Comparison of ENCODE assay signal across 17 cellular contexts in genomic region chr2:26707747-26708146, GRCh38. TPM values are rescaled to one million over a fixed set of nuclear protein-coding genes. Genes with fewer than 3 reads are reported as not detected.
"Had no signal": no experiment of that assay in that cellular context is flagged by ENCODE, and none has a peak within 500 bp of the region (broad histone marks: within the 10 kb centered on the region; RNA-seq: fewer than 3 reads in every experiment).

No MANE protein-coding gene starts in this region.

- H3K36me3 ChIP-seq: transverse colon, uterus had no signal

- H3K9me3 ChIP-seq: transverse colon, uterus had no signal

- H3K4me1 Mint-ChIP-seq: activated naive CD8-positive, alpha-beta T cell treated with anti-CD3 and anti-CD28 coated beads, Interleukin-2, amount 10 ng/mL, durations not matched to agents 7 days and 5 days; memory B cell had no signal

- H3K4me3 ChIP-seq: hepatocyte, transverse colon, uterus had no signal

- H2AFZ ChIP-seq: hepatocyte had no signal

- H3K27ac ChIP-seq: hepatocyte, transverse colon, uterus had no signal

- DNase-seq: activated CD4-positive, CD25-positive, alpha-beta regulatory T cell treated with anti-CD3 and anti-CD28 coated beads, Interleukin-2, amount 50 U/mL, for 72 hours; activated naive CD4-positive, alpha-beta T cell; activated naive CD8-positive, alpha-beta T cell treated with anti-CD3 and anti-CD28 coated beads, Interleukin-2, amount 10 ng/mL, durations not matched to agents 7 days and 5 days; activated T-cell treated with anti-CD3 and anti-CD28 coated beads, Interleukin-2, amount 50 U/mL, for 1 hour; effector CD4-positive, alpha-beta T cell; retina; stimulated activated CD4-positive, alpha-beta T cell treated with anti-CD3 and anti-CD28 coated beads, Interleukin-1b, Interleukin-23, amount 100 ng/mL, for 48 hours; T-helper 1 cell; transverse colon; uterus had no signal

- H3K9me3 Mint-ChIP-seq: activated naive CD8-positive, alpha-beta T cell treated with anti-CD3 and anti-CD28 coated beads, Interleukin-2, amount 10 ng/mL, durations not matched to agents 7 days and 5 days; activated T-helper 2 cell treated with anti-CD3 and anti-CD28 coated beads, Interferon-gamma antibody, Interleukin-2, Interleukin-4, amounts not matched to agents 10 μg/mL and 5 μg/mL and 100 μg/mL, durations not matched to agents 14 hours and 24 hours and 36 hours; dendritic cell treated with granulocyte-macrophage colony-stimulating factor and Interleukin-4, amounts not matched to agents 40 ng/mL and 50 ng/mL, for 4 days; memory B cell; neural crest cell; stimulated activated naive CD8-positive, alpha-beta T cell treated with anti-CD3 and anti-CD28 coated beads, Interleukin-15, Interleukin-2, amounts not matched to agents 100 ng/mL and 50 ng/mL, for 24 hours had no signal

- H3K4me3 Mint-ChIP-seq: activated naive CD8-positive, alpha-beta T cell treated with anti-CD3 and anti-CD28 coated beads, Interleukin-2, amount 10 ng/mL, durations not matched to agents 7 days and 5 days; dendritic cell treated with granulocyte-macrophage colony-stimulating factor and Interleukin-4, amounts not matched to agents 40 ng/mL and 50 ng/mL, for 4 days; memory B cell; neural crest cell; stimulated activated naive CD8-positive, alpha-beta T cell treated with anti-CD3 and anti-CD28 coated beads, Interleukin-15, Interleukin-2, amounts not matched to agents 100 ng/mL and 50 ng/mL, for 24 hours had no signal

- H3K4me1 ChIP-seq: uterus had no signal

- H3K4me2 ChIP-seq: hepatocyte had no signal

- H3K27ac Mint-ChIP-seq: activated naive CD8-positive, alpha-beta T cell treated with anti-CD3 and anti-CD28 coated beads, Interleukin-2, amount 10 ng/mL, durations not matched to agents 7 days and 5 days; activated T-helper 2 cell treated with anti-CD3 and anti-CD28 coated beads, Interferon-gamma antibody, Interleukin-2, Interleukin-4, amounts not matched to agents 10 μg/mL and 5 μg/mL and 100 μg/mL, durations not matched to agents 14 hours and 24 hours and 36 hours; dendritic cell treated with granulocyte-macrophage colony-stimulating factor and Interleukin-4, amounts not matched to agents 40 ng/mL and 50 ng/mL, for 4 days; memory B cell; progenitor cell of endocrine pancreas; stimulated activated naive CD8-positive, alpha-beta T cell treated with anti-CD3 and anti-CD28 coated beads, Interleukin-15, Interleukin-2, amounts not matched to agents 100 ng/mL and 50 ng/mL, for 24 hours had no signal

- H3K27me3 ChIP-seq: hepatocyte, transverse colon, uterus had no signal

- H3K36me3 Mint-ChIP-seq: activated naive CD8-positive, alpha-beta T cell treated with anti-CD3 and anti-CD28 coated beads, Interleukin-2, amount 10 ng/mL, durations not matched to agents 7 days and 5 days; memory B cell had no signal

RNA-seq across cellular contexts. Expression of gene KCNK3, which starts 15.2 kb away (rescaled TPM):
- total RNA-seq: activated naive CD8-positive, alpha-beta T cell treated with anti-CD3 and anti-CD28 coated beads, Interleukin-2, amount 10 ng/mL, durations not matched to agents 7 days and 5 days; activated T-helper 2 cell treated with anti-CD3 and anti-CD28 coated beads, Interferon-gamma antibody, Interleukin-2, Interleukin-4, amounts not matched to agents 10 μg/mL and 5 μg/mL and 100 μg/mL, durations not matched to agents 14 hours and 24 hours and 36 hours had no signal
